Comparison of ENCODE assay signal across 8 cellular contexts in genomic region chr15:33382491-33382890, GRCh38.
"Had no signal": no experiment of that assay in that cellular context is flagged by ENCODE, and none has a peak within 500 bp of the region (broad histone marks: within the 10 kb centered on the region; RNA-seq: fewer than 3 reads in every experiment).

No MANE protein-coding gene starts in this region.

- H3K4me3 ChIP-seq: GM12878 had no signal

- ATAC-seq: GM12878 had no signal

- DNase-seq: GDM1, GF-D8 had no signal

- FAIRE-seq: G401.6, GM12878, GM12891, GM12892, GM18507, GM19239 had no signal
